ENCODE assay signal across 8 cellular contexts in genomic region chr1:100538935-100539835, GRCh38. TPM values are rescaled to one million over a fixed set of nuclear protein-coding genes. Genes with fewer than 3 reads are reported as not detected.
DNase-seq lines count a peak whose midpoint lies in the region; TF ChIP-seq lines count a peak whose summit lies in the region.

No MANE protein-coding gene starts in this region.

- no peaks in the 10 kb centered on the region for H3K9me3 Mint-ChIP-seq in activated T-helper 1 cell treated with anti-CD3 and anti-CD28 coated beads, Interleukin-12 subunit alpha, Interleukin-12 subunit beta, Interleukin-2, Interleukin-4 antibody, amounts not matched to agents 30 ng/mL and 10 ng/mL and 1 ng/mL, durations not matched to agents 14 hours and 24 hours and 36 hours
- no peaks in the 10 kb centered on the region for H3K9me3 Mint-ChIP-seq in osteocyte (ENCODE audit: unreplicated experiment)

- intact Hi-C loops in activated T-helper 1 cell treated with anti-CD3 and anti-CD28 coated beads, Interleukin-12 subunit alpha, Interleukin-12 subunit beta, Interleukin-2, Interleukin-4 antibody, amounts not matched to agents 30 ng/mL and 10 ng/mL and 1 ng/mL, durations not matched to agents 14 hours and 24 hours and 36 hours (cut with micrococcal nuclease) = loop anchor here (5.0 to 10.0 kb wide), 2 partner anchors 328 to 756 kb away; no protein-coding TSS in a partner anchor

- H3K27ac Mint-ChIP-seq in activated T-helper 1 cell treated with anti-CD3 and anti-CD28 coated beads, Interleukin-12 subunit alpha, Interleukin-12 subunit beta, Interleukin-2, Interleukin-4 antibody, amounts not matched to agents 30 ng/mL and 10 ng/mL and 1 ng/mL, durations not matched to agents 14 hours and 24 hours and 36 hours = no peak overlapping the region
- H3K27ac Mint-ChIP-seq in osteocyte (ENCODE audit: unreplicated experiment) = no peak overlapping the region

- H3K4me3 Mint-ChIP-seq in activated T-helper 1 cell treated with anti-CD3 and anti-CD28 coated beads, Interleukin-12 subunit alpha, Interleukin-12 subunit beta, Interleukin-2, Interleukin-4 antibody, amounts not matched to agents 30 ng/mL and 10 ng/mL and 1 ng/mL, durations not matched to agents 14 hours and 24 hours and 36 hours = peak overlapping the region; percentile 37
- H3K4me3 Mint-ChIP-seq in osteocyte (ENCODE audit: unreplicated experiment) = peak overlapping the region; percentile 60

- TF ChIP-seq CTCF in osteocyte (IDR thresholded peaks at IDR 0.05) = peak; percentile 22

- no peaks in the 10 kb centered on the region for H3K36me3 ChIP-seq in MG63

- peaks cover 23% of the 10 kb centered on the region for H3K27me3 ChIP-seq in MG63

- peak overlapping the region; percentile 28; the same call in 1 of the 2 replicates for H3K4me3 ChIP-seq in MG63

- H3K9me3 ChIP-seq in MG63 = no peaks in the 10 kb centered on the region

- no peaks in the 10 kb centered on the region for H3K36me3 Mint-ChIP-seq in activated T-helper 1 cell treated with anti-CD3 and anti-CD28 coated beads, Interleukin-12 subunit alpha, Interleukin-12 subunit beta, Interleukin-2, Interleukin-4 antibody, amounts not matched to agents 30 ng/mL and 10 ng/mL and 1 ng/mL, durations not matched to agents 14 hours and 24 hours and 36 hours (ENCODE audit: low read depth)
- no peaks in the 10 kb centered on the region for H3K36me3 Mint-ChIP-seq in osteocyte (ENCODE audit: unreplicated experiment)

- peaks cover 70% of the 10 kb centered on the region for H3K27me3 Mint-ChIP-seq in activated T-helper 1 cell treated with anti-CD3 and anti-CD28 coated beads, Interleukin-12 subunit alpha, Interleukin-12 subunit beta, Interleukin-2, Interleukin-4 antibody, amounts not matched to agents 30 ng/mL and 10 ng/mL and 1 ng/mL, durations not matched to agents 14 hours and 24 hours and 36 hours (ENCODE audit: insufficient read depth)
- peaks cover 79% of the 10 kb centered on the region for H3K27me3 Mint-ChIP-seq in osteocyte (ENCODE audit: unreplicated experiment)

- H3K4me1 Mint-ChIP-seq in activated T-helper 1 cell treated with anti-CD3 and anti-CD28 coated beads, Interleukin-12 subunit alpha, Interleukin-12 subunit beta, Interleukin-2, Interleukin-4 antibody, amounts not matched to agents 30 ng/mL and 10 ng/mL and 1 ng/mL, durations not matched to agents 14 hours and 24 hours and 36 hours (ENCODE audit: low read depth) = peaks cover 5% of the 10 kb centered on the region
- H3K4me1 Mint-ChIP-seq in osteocyte (ENCODE audit: unreplicated experiment) = peaks cover 13% of the 10 kb centered on the region

- DNase-seq in ELF-1 (ENCODE audit: low read depth, low spot score) (peak; percentile 47), MG63 (peak; percentile 43), glomerular visceral epithelial cell (ENCODE audit: extremely low spot score) (peak; percentile 32), osteocyte (ENCODE audit: extremely low spot score, unreplicated experiment) (no peak), superior temporal gyrus (ENCODE audit: extremely low spot score) (no peak), T-helper 9 cell (no peak), cortex of kidney (lab: John Stamatoyannopoulos, UW) (no peak)
- DNase-seq in activated T-helper 1 cell treated with anti-CD3 and anti-CD28 coated beads, Interleukin-12 subunit alpha, Interleukin-12 subunit beta, Interleukin-2, Interleukin-4 antibody, amounts not matched to agents 30 ng/mL and 10 ng/mL and 1 ng/mL, durations not matched to agents 14 hours and 24 hours and 36 hours (ENCODE audit: low spot score) = no peak

RNA-seq across cellular contexts. Expression of gene GPR88, which starts 1.2 kb away (rescaled TPM):
- total RNA-seq in MG63 (2014; rRNA removed; shearing (Covaris generic); ENCODE audit: low replicate concordance) = not detected in 2 replicates
- 0.08 and 0.12 TPM in 2 replicates for total RNA-seq in activated T-helper 1 cell treated with anti-CD3 and anti-CD28 coated beads, Interleukin-12 subunit alpha, Interleukin-12 subunit beta, Interleukin-2, Interleukin-4 antibody, amounts not matched to agents 30 ng/mL and 10 ng/mL and 1 ng/mL, durations not matched to agents 14 hours and 24 hours and 36 hours
- not detected in 2 replicates for total RNA-seq in osteocyte

Comparison
In these comparisons a context has a peak if more than half of its experiments do, and no peak if none do; other contexts are left out.
1. DNase-seq: peak in ELF-1 (single experiment), MG63 (single experiment) and glomerular visceral epithelial cell (single experiment); none in activated T-helper 1 cell treated with anti-CD3 and anti-CD28 coated beads, Interleukin-12 subunit alpha, Interleukin-12 subunit beta, Interleukin-2, Interleukin-4 antibody, amounts not matched to agents 30 ng/mL and 10 ng/mL and 1 ng/mL, durations not matched to agents 14 hours and 24 hours and 36 hours (single experiment), osteocyte (single experiment), superior temporal gyrus (single experiment), T-helper 9 cell (single experiment) and cortex of kidney (single experiment).